1 cellular context compared by ENCODE assay signal in the genomic region with DNA sequence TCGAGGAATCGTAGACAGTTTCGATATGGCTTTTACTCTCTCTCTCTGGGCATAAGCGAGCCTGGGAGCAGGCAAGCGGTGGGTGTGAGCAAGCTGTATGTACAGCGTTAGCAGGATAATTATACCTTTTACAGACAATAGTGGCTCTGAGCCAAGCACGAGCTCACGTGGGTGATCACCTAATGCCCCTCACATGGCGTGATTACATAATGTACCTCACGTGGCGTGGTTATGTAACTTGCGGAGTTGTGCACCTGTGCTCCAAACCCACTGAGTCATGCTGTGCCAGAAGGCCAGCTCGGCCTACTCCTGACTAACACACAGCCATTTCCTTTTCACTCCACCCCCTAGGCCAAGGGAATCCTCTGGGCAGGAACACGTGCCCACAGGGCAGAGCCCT.
TF ChIP-seq lines count a peak whose summit lies in the region.

No MANE protein-coding gene starts in this region.

TF ChIP-seq in GM23338, 12 proteins besides CTCF, POLR2A, EP300 and RAD21 (continued from another document):
- TF ChIP-seq REST (IDR thresholded peaks at IDR 0.05; ENCODE audit: unreplicated experiment) (no peak), CREB1 (CRISPR knock-in tag; IDR thresholded peaks at IDR 0.05; ENCODE audit: low read depth) (no peak), ZNF114 (CRISPR knock-in tag; IDR thresholded peaks at IDR 0.05) (no peak), EZH2phosphoT487 (IDR thresholded peaks at IDR 0.05; ENCODE audit: unreplicated experiment) (no peak)
TF ChIP-seq in GM23338: peak in this region for 0.
